In genomic region chr13:45967589-45967988, GRCh38 we compare ENCODE assay signal across 1 cellular context.
TF ChIP-seq lines count a peak whose summit lies in the region.

No MANE protein-coding gene starts in this region.

TF ChIP-seq in GM23338, 12 proteins besides CTCF, POLR2A, EP300 and RAD21:
- TF ChIP-seq ETS1 (IDR thresholded peaks at IDR 0.05) (no peak), EZH2phosphoT487 (IDR thresholded peaks at IDR 0.05; ENCODE audit: unreplicated experiment) (peak; percentile 37)
TF ChIP-seq in GM23338: peak in this region for 1.
